In the genomic region with DNA sequence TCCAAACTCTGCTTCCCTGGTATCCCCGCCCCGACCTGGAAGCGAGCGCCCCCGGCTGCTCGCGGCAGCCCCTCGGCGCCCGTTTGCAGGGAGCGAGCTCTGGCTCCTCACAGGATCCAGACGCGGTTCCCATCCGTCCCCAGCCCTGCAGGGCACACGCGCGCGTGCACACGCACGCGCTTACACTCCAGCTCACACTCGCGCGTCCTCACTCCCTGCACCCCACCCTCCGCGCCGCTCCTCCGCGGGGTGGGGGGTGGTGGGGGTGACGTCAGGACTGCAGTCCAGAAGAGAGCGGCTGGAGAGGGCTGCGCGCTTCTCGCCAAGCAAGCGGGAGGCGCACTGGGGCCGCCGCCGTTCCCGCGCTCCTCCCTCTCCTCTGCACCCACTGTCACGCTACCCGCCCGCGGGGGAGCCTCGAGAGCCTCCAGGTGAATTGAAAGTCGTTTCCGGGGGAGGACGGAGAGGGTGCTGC, we compare ENCODE assay signal across 1 cellular context.
TF ChIP-seq lines count a peak whose summit lies in the region.

No MANE protein-coding gene starts in this region.

TF ChIP-seq in H1, 55 proteins besides CTCF, POLR2A, EP300 and RAD21 (continued from another document):
- TF ChIP-seq ATF2 (IDR thresholded peaks at IDR 0.05; ENCODE audit: low read length) (no peak), TAF1 (IDR thresholded peaks at IDR 0.05; ENCODE audit: low read depth, low read length) (no peak), CREB1 (IDR thresholded peaks at IDR 0.05) (peak; percentile 72), KDM5A (IDR thresholded peaks at IDR 0.05; ENCODE audit: low read length) (no peak), ASH2L (IDR thresholded peaks at IDR 0.05; ENCODE audit: low read length) (no peak), CHD7 (IDR thresholded peaks at IDR 0.05; ENCODE audit: insufficient replicate concordance, low read length) (no peak), TBP (IDR thresholded peaks at IDR 0.05; ENCODE audit: low read depth, low read length) (0 out of 2 replicates have a peak, but pooled peaks have one; percentile 37), KDM4A (IDR thresholded peaks at IDR 0.05; ENCODE audit: low read depth, low read length, severe bottlenecking) (peak; percentile 47), RNF2 (IDR thresholded peaks at IDR 0.05; ENCODE audit: borderline replicate concordance, low read depth, low read length, missing control alignments, poor library complexity, severe bottlenecking) (peak; percentile 14), CTBP2 (IDR thresholded peaks at IDR 0.05; ENCODE audit: borderline replicate concordance, insufficient read depth, insufficient read length, low read length) (no peak), EZH2 (IDR thresholded peaks at IDR 0.05; ENCODE audit: low read depth, low read length, severe bottlenecking) (peak; percentile 93), SIX5 (IDR thresholded peaks at IDR 0.05; ENCODE audit: low read depth, low read length) (no peak), PHF8 (conservative IDR thresholded peaks at IDR 0.05; ENCODE audit: low read depth, low read length) (0 out of 2 replicates have a peak, but pooled peaks have one; percentile 10), POU5F1 (IDR thresholded peaks at IDR 0.05; ENCODE audit: low read depth, low read length) (no peak), TAF7 (optimal IDR thresholded peaks at IDR 0.05; ENCODE audit: borderline replicate concordance, low read depth, low read length) (no peak), SIN3A (conservative IDR thresholded peaks at IDR 0.05 in 1 of 2, IDR thresholded peaks at IDR 0.05 in 1 of 2; ENCODE audit: low read depth in 1 of 2, low read length in 2 of 2) (no peak; a peak in 1 of 4 replicates), SUZ12 (IDR thresholded peaks at IDR 0.05; ENCODE audit: low read length) (peak; percentile 91), JUND (IDR thresholded peaks at IDR 0.05; ENCODE audit: low read length) (peak; percentile 55; the same call in 1 of the 2 replicates), SRF (IDR thresholded peaks at IDR 0.05; ENCODE audit: low read depth, low read length) (no peak), BACH1 (IDR thresholded peaks at IDR 0.05; ENCODE audit: low read length) (no peak)
